Comparison of ENCODE assay signal across 19 cellular contexts in genomic region chr12:30180602-30181001, GRCh38.
DNase-seq lines count a peak whose midpoint lies in the region; TF ChIP-seq lines count a peak whose summit lies in the region.
"Had no signal": no experiment of that assay in that cellular context is flagged by ENCODE, and none has a peak within 500 bp of the region (broad histone marks: within the 10 kb centered on the region; RNA-seq: fewer than 3 reads in every experiment).

No MANE protein-coding gene starts in this region.

- no peak overlapping the region for H3K27ac ChIP-seq in testis

- H3K9me3 ChIP-seq in testis, result no peaks in the 10 kb centered on the region
- H3K9me3 ChIP-seq: BE2C had no signal

- intact Hi-C loops in testis (cut with DNase I; ENCODE audit: low total_unique reads), result no loop called here

- TF ChIP-seq EP300 in Ishikawa (IDR thresholded peaks at IDR 0.05; ENCODE audit: borderline replicate concordance), result no peak; the same call in 1 of the 2 replicates

- H3K4me1 ChIP-seq in testis, result no peaks in the 10 kb centered on the region

- DNase-seq in GM12865 (ENCODE audit: low read depth) (peak; percentile 7), astrocyte of the hippocampus (ENCODE audit: low read depth, low spot score) (peak; percentile 6), left kidney (ENCODE audit: low read depth, low spot score) (peak; percentile 39), testis (no peak), GM19238 (ENCODE audit: insufficient read length, low spot score) (no peak)
- DNase-seq in effector CD8-positive, alpha-beta T cell (lab: John Stamatoyannopoulos, UW), result no peak
- DNase-seq: 8988T; BE2C; C1 segment of cervical spinal cord; CD4-positive, CD25-positive, alpha-beta regulatory T cell; CD8-positive, alpha-beta memory T cell; COR-L47; DMS 273 treated with DMSO at 0.1 percent for 48 hours; DMS53; DND-41; EL; HCEC 1CT had no signal

- TF ChIP-seq RAD21 in Ishikawa (IDR thresholded peaks at IDR 0.05; ENCODE audit: low read depth), result no peak

- H3K4me3 ChIP-seq in GM12865 (ENCODE audit: low read depth, low read length), result no peak overlapping the region
- H3K4me3 ChIP-seq in testis, result no peak overlapping the region
- H3K4me3 ChIP-seq: GM23338 had no signal

- no peak for TF ChIP-seq POLR2A in testis (IDR thresholded peaks at IDR 0.05)

- no peaks in the 10 kb centered on the region for H3K27me3 ChIP-seq in testis
- H3K27me3 ChIP-seq: BE2C had no signal

- TF ChIP-seq CTCF in GM12865 (IDR thresholded peaks at IDR 0.05; ENCODE audit: insufficient read depth, low read depth, low read length, missing control alignments) (no peak), testis (IDR thresholded peaks at IDR 0.05) (no peak)

- H3K36me3 ChIP-seq in testis (ENCODE audit: low read depth, missing control alignments), result no peaks in the 10 kb centered on the region
- H3K36me3 ChIP-seq: BE2C had no signal

TF ChIP-seq in Ishikawa, 13 proteins besides CTCF, POLR2A, EP300 and RAD21:
- TF ChIP-seq CEBPB (IDR thresholded peaks at IDR 0.05) (no peak), YY1 (IDR thresholded peaks at IDR 0.05; ENCODE audit: low read depth) (no peak), CREB1 (IDR thresholded peaks at IDR 0.05; ENCODE audit: low read depth) (no peak), USF1 (IDR thresholded peaks at IDR 0.05) (no peak), NFIC (IDR thresholded peaks at IDR 0.05) (no peak; the same call in 1 of the 2 replicates), FOXM1 (IDR thresholded peaks at IDR 0.05; ENCODE audit: borderline replicate concordance, low read depth) (peak; percentile 55; the same call in 1 of the 2 replicates), TEAD4 (IDR thresholded peaks at IDR 0.05) (0 out of 2 replicates have a peak, but pooled peaks have one; percentile 24), TCF12 (IDR thresholded peaks at IDR 0.05; ENCODE audit: low read depth) (no peak), EGR1 (IDR thresholded peaks at IDR 0.05) (no peak), TAF1 (IDR thresholded peaks at IDR 0.05; ENCODE audit: low read depth) (no peak)

Comparison
In these comparisons a context has a peak if more than half of its experiments do, and no peak if none do; other contexts are left out.
1. DNase-seq: peak in GM12865 (single experiment), astrocyte of the hippocampus (single experiment) and left kidney (single experiment); none in testis (single experiment), GM19238 (single experiment) and effector CD8-positive, alpha-beta T cell (single experiment).